In genomic region chr1:12541274-12542137, GRCh38 we compare ENCODE assay signal across 13 cellular contexts.
A peak's percentile ranks its signal among the peaks of the same experiment; 100 is the strongest.
DNase-seq lines count a peak whose midpoint lies in the region; ATAC-seq and TF ChIP-seq lines count a peak whose summit lies in the region.
"Had no signal": no experiment of that assay in that cellular context is flagged by ENCODE, and none has a peak within 500 bp of the region (broad histone marks: within the 10 kb centered on the region; RNA-seq: fewer than 3 reads in every experiment).

No MANE protein-coding gene starts in this region.

- no TSS peak for BruUV-seq in Calu3 (replicated peaks; lab: Mats Ljungman, UMichigan)

- DNase-seq in Calu3 (peak; percentile 70), amniotic epithelial cell (ENCODE audit: low read depth) (peak; percentile 94), left cardiac atrium (peak; percentile 73), posterior vena cava (ENCODE audit: low spot score) (peak; percentile 90), NCI-H1694 treated with DMSO at 0.1 percent for 48 hours (lab: John Stamatoyannopoulos, UW) (no peak), NCI-H748 treated with DMSO at 0.1 percent for 48 hours (lab: John Stamatoyannopoulos, UW) (no peak), COR-L47 (lab: John Stamatoyannopoulos, UW) (no peak)
- DNase-seq: activated gamma-delta T cell, NCI-H510A treated with DMSO at 0.1 percent for 48 hours, T-helper 17 cell had no signal

- H3K36me3 Mint-ChIP-seq in Calu3 (ENCODE audit: insufficient read depth, unreplicated experiment): peaks cover 17% of the 10 kb centered on the region

- peak overlapping the region; percentile 67 for H3K27ac Mint-ChIP-seq in Calu3 (ENCODE audit: unreplicated experiment)
- H3K27ac Mint-ChIP-seq: stimulated activated memory B cell treated with anti-CD40 and anti-IgM and Interleukin-4, amounts not matched to agents 10 μg/mL and 1 μg/mL and 100 μg/mL, for 72 hours; T-helper 17 cell had no signal

- peaks cover 47% of the 10 kb centered on the region for H3K4me1 Mint-ChIP-seq in Calu3 (ENCODE audit: low read depth, unreplicated experiment)
- H3K4me1 Mint-ChIP-seq: CD14-positive monocyte; stimulated activated memory B cell treated with anti-CD40 and anti-IgM and Interleukin-4, amounts not matched to agents 10 μg/mL and 1 μg/mL and 100 μg/mL, for 72 hours had no signal

- peak overlapping the region; percentile 18 for H3K4me3 Mint-ChIP-seq in Calu3 (ENCODE audit: low read depth, unreplicated experiment)
- H3K4me3 Mint-ChIP-seq: CD14-positive monocyte; stimulated activated memory B cell treated with anti-CD40 and anti-IgM and Interleukin-4, amounts not matched to agents 10 μg/mL and 1 μg/mL and 100 μg/mL, for 72 hours; T-helper 17 cell had no signal

- intact Hi-C loops in Calu3 (cut with micrococcal nuclease; ENCODE audit: unreplicated experiment) (loop anchor here (2.0 to 10.0 kb wide), 5 partner anchors 55 to 227 kb away; partner anchors contain the start of gene DHRS3), left cardiac atrium (cut with DNase I) (loop anchor here in 1 of 2 donors (10.0 kb wide), 1 partner anchor 137 kb away; no protein-coding TSS in a partner anchor), posterior vena cava (cut with DNase I) (loop anchor here in 1 of 2 donors (5.0 kb wide), 1 partner anchor 76 kb away; the partner anchor contains the start of gene DHRS3)

- H3K27me3 Mint-ChIP-seq in Calu3 (ENCODE audit: unreplicated experiment): no peaks in the 10 kb centered on the region

- TF ChIP-seq CTCF in Calu3 (IDR thresholded peaks at IDR 0.05; ENCODE audit: unreplicated experiment): no peak

- peak; percentile 57 to 65 for ATAC-seq in left cardiac atrium
- ATAC-seq in HG02840 (IDR thresholded peaks at IDR 0.05; ENCODE audit: low FRiP score, unreplicated experiment): no peak
- ATAC-seq: stimulated activated memory B cell treated with anti-CD40 and anti-IgM and Interleukin-4, amounts not matched to agents 10 μg/mL and 1 μg/mL and 100 μg/mL, for 72 hours; T-helper 17 cell had no signal

- CTCF ChIA-PET in Calu3 (lab: Charles Lee): interaction anchor here (1.0 kb wide), 1 partner anchor 227 kb away, joined by 4 read pairs; no protein-coding TSS in a partner anchor

- peaks cover 7% of the 10 kb centered on the region for H3K9me3 Mint-ChIP-seq in Calu3 (ENCODE audit: low read depth, unreplicated experiment)

Comparison
In these comparisons a context has a peak if more than half of its experiments do, and no peak if none do; other contexts are left out.
1. DNase-seq: peak in Calu3 (single experiment), amniotic epithelial cell (single experiment), left cardiac atrium (single experiment) and posterior vena cava (single experiment); none in NCI-H1694 treated with DMSO at 0.1 percent for 48 hours (single experiment), NCI-H748 treated with DMSO at 0.1 percent for 48 hours (single experiment) and COR-L47 (single experiment).